10 cellular contexts compared by ENCODE assay signal in the genomic region with DNA sequence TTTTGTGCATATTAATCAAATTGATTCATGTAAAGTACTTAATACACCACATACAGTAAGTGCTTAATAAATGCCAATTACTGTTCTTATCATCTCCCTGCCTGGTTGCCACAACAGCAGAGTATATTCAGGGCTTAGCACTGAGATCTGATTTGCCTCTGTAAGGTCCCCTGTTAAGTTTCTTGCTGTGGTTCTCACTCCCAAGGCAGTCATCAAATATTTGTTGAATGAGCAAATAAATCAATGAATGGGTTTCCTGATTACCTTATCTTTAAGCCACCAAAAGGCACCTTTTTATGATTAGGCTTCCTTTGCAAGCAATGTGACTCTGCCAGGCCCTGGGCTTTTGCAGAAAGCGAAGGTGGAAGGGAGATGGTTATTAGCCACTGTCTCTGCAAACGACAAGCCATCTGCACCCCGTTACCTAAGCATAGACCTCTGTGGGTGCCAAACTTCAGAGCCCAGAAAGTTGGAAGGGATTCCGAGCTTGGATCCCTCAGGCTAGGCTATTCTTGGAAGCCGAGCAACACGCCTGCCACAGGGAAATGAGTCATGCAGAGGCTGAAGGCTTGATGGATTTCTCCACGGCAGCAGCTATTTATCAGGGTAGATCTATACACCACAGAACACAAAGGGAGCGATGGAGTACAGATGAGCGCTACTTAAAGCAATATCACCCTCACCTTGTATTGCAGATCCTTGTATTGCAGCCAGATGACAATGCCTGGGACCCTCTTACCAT.
DNase-seq lines count a peak whose midpoint lies in the region; ATAC-seq and TF ChIP-seq lines count a peak whose summit lies in the region.
"Had no signal": no experiment of that assay in that cellular context is flagged by ENCODE, and none has a peak within 500 bp of the region (broad histone marks: within the 10 kb centered on the region; RNA-seq: fewer than 3 reads in every experiment).

No MANE protein-coding gene starts in this region.

- no peak overlapping the region for H2AFZ ChIP-seq in mammary epithelial cell (ENCODE audit: low read depth, low read length)

- no peaks in the 10 kb centered on the region for H3K9me3 Mint-ChIP-seq in HFFc6
- H3K9me3 Mint-ChIP-seq in activated naive CD4-positive, alpha-beta T cell treated with anti-CD3 and anti-CD28 coated beads for 36 hours = peaks cover 7% of the 10 kb centered on the region

- TF ChIP-seq EP300 in stomach (IDR thresholded peaks at IDR 0.05) = no peak

- H3K36me3 ChIP-seq in mammary epithelial cell (ENCODE audit: insufficient read depth, low read length) = no peaks in the 10 kb centered on the region
- no peaks in the 10 kb centered on the region for H3K36me3 ChIP-seq in stomach

- TF ChIP-seq CTCF in HFFc6 (IDR thresholded peaks at IDR 0.05) = no peak
- no peak for TF ChIP-seq CTCF in mammary epithelial cell (conservative IDR thresholded peaks at IDR 0.05 in 1 of 2, IDR thresholded peaks at IDR 0.05 in 1 of 2; ENCODE audit: extremely low read depth in 1 of 2, insufficient read depth in 1 of 2, low read depth in 1 of 2, low read length in 2 of 2)
- no peak for TF ChIP-seq CTCF in stomach (IDR thresholded peaks at IDR 0.05)

- no peaks in the 10 kb centered on the region for H4K20me1 ChIP-seq in mammary epithelial cell (ENCODE audit: insufficient read depth, low read length)

- H3K4me2 ChIP-seq in mammary epithelial cell (ENCODE audit: insufficient read depth, low read depth, low read length) = peak overlapping the region; percentile 49

- CTCF ChIA-PET in mammary epithelial cell (lab: Charles Lee; ENCODE audit: low non-redundant PET) = no interaction called here
- CTCF ChIA-PET in activated naive CD4-positive, alpha-beta T cell treated with anti-CD3 and anti-CD28 coated beads for 36 hours (lab: Charles Lee) = no interaction called here

- H3K27me3 ChIP-seq in mammary epithelial cell (ENCODE audit: insufficient read depth, low read length) = no peaks in the 10 kb centered on the region
- no peaks in the 10 kb centered on the region for H3K27me3 ChIP-seq in stomach

- BruUV-seq in mammary epithelial cell (replicated peaks; lab: Mats Ljungman, UMichigan) = no TSS peak

- peaks cover 10% of the 10 kb centered on the region; the same call in 1 of the 2 replicates for H3K36me3 Mint-ChIP-seq in HFFc6 (ENCODE audit: low read depth)
- H3K36me3 Mint-ChIP-seq in activated naive CD4-positive, alpha-beta T cell treated with anti-CD3 and anti-CD28 coated beads for 36 hours (ENCODE audit: low read depth) = no peaks in the 10 kb centered on the region

- H3K27ac ChIP-seq in mammary epithelial cell (ENCODE audit: insufficient read depth, low read depth, low read length) = no peak overlapping the region
- peak overlapping the region; percentile 62 to 77 (median 64) for H3K27ac ChIP-seq in stomach

- TF ChIP-seq POLR2A in stomach (IDR thresholded peaks at IDR 0.05) = no peak

- peak; percentile 95 for DNase-seq in HFFc6
- peak; percentile 93 for DNase-seq in mammary epithelial cell
- peak; percentile 76 for DNase-seq in inferior parietal cortex (ENCODE audit: extremely low spot score)
- peak; percentile 70 for DNase-seq in stomach
- DNase-seq in activated naive CD4-positive, alpha-beta T cell treated with anti-CD3 and anti-CD28 coated beads for 36 hours = no peak
- DNase-seq in NCI-H2029 treated with DMSO at 0.1 percent for 48 hours (lab: John Stamatoyannopoulos, UW) = no peak
- DNase-seq: NCI-H774 had no signal

- intact Hi-C loops in mammary epithelial cell (cut with micrococcal nuclease) (loop anchor here (5.0 kb wide), 1 partner anchor 42 kb away; no protein-coding TSS in a partner anchor), stomach (cut with DNase I; ENCODE audit: low total_unique reads) (no loop called here)
- intact Hi-C loops in activated naive CD4-positive, alpha-beta T cell treated with anti-CD3 and anti-CD28 coated beads for 36 hours (cut with micrococcal nuclease) = no loop called here

- peaks cover 23% of the 10 kb centered on the region for H3K4me1 ChIP-seq in mammary epithelial cell (ENCODE audit: insufficient read depth, low read length)
- H3K4me1 ChIP-seq in stomach = peaks cover 16 to 43% (median 32%) of the 10 kb centered on the region in 4 donors

- ATAC-seq in HG02884 (IDR thresholded peaks at IDR 0.05; ENCODE audit: unreplicated experiment) (no peak), HG03175 (IDR thresholded peaks at IDR 0.05; ENCODE audit: unreplicated experiment) (no peak)
- ATAC-seq: GM12878 had no signal

- H3K4me3 Mint-ChIP-seq in HFFc6 = peak overlapping the region; percentile 70
- H3K4me3 Mint-ChIP-seq in activated naive CD4-positive, alpha-beta T cell treated with anti-CD3 and anti-CD28 coated beads for 36 hours = no peak overlapping the region

- dilution Hi-C loops in mammary epithelial cell (cut with HindIII; ENCODE audit: low sequenced_read_pairs) = no loop called here

- 2% methylated on average over 9 of the region's 9 CpGs for WGBS in mammary epithelial cell (ENCODE audit: low coverage, missing lambda C conversion rate)
- WGBS in stomach, 5 donors = 1 to 5% (median 4%) methylated on average over 9 of the region's 9 CpGs

- H3K27me3 Mint-ChIP-seq in HFFc6 (ENCODE audit: insufficient read depth) = no peaks in the 10 kb centered on the region; the same call in 1 of the 2 replicates
- H3K27me3 Mint-ChIP-seq in activated naive CD4-positive, alpha-beta T cell treated with anti-CD3 and anti-CD28 coated beads for 36 hours (ENCODE audit: low read depth) = peaks cover 5% of the 10 kb centered on the region

- no peaks in the 10 kb centered on the region for H3K9me3 ChIP-seq in mammary epithelial cell (replicated peaks; ENCODE audit: insufficient read depth, low read length)
- H3K9me3 ChIP-seq in stomach = no peaks in the 10 kb centered on the region

- H3K4me3 ChIP-seq in mammary epithelial cell (replicated peaks in 1 of 3; ENCODE audit: insufficient read depth in 1 of 3, low read depth in 2 of 3, low read length in 3 of 3) = no peak overlapping the region
- no peak overlapping the region for H3K4me3 ChIP-seq in stomach
- H3K4me3 ChIP-seq: GM12878 had no signal

- in situ Hi-C loops in mammary epithelial cell (cut with MboI; ENCODE audit: low sequenced_read_pairs in 2 of 2) = no loop called here

- H3K4me1 Mint-ChIP-seq in HFFc6 (ENCODE audit: low read depth) = peaks cover 53% of the 10 kb centered on the region
- no peaks in the 10 kb centered on the region for H3K4me1 Mint-ChIP-seq in activated naive CD4-positive, alpha-beta T cell treated with anti-CD3 and anti-CD28 coated beads for 36 hours (ENCODE audit: low read depth)

- no peaks in the 10 kb centered on the region for H3K79me2 ChIP-seq in mammary epithelial cell (ENCODE audit: insufficient read depth, low read length)

- peak overlapping the region; percentile 85 for H3K27ac Mint-ChIP-seq in HFFc6
- no peak overlapping the region for H3K27ac Mint-ChIP-seq in activated naive CD4-positive, alpha-beta T cell treated with anti-CD3 and anti-CD28 coated beads for 36 hours

- H3K9ac ChIP-seq in mammary epithelial cell (ENCODE audit: insufficient read depth, low read length) = no peak overlapping the region

Comparison
In these comparisons a context has a peak if more than half of its experiments do, and no peak if none do; other contexts are left out.
1. DNase-seq: peak in HFFc6 (single experiment), mammary epithelial cell (single experiment), inferior parietal cortex (single experiment) and stomach (single experiment); none in activated naive CD4-positive, alpha-beta T cell treated with anti-CD3 and anti-CD28 coated beads for 36 hours (single experiment) and NCI-H2029 treated with DMSO at 0.1 percent for 48 hours (single experiment).